Comparison of ENCODE assay signal across 8 cellular contexts in the genomic region with DNA sequence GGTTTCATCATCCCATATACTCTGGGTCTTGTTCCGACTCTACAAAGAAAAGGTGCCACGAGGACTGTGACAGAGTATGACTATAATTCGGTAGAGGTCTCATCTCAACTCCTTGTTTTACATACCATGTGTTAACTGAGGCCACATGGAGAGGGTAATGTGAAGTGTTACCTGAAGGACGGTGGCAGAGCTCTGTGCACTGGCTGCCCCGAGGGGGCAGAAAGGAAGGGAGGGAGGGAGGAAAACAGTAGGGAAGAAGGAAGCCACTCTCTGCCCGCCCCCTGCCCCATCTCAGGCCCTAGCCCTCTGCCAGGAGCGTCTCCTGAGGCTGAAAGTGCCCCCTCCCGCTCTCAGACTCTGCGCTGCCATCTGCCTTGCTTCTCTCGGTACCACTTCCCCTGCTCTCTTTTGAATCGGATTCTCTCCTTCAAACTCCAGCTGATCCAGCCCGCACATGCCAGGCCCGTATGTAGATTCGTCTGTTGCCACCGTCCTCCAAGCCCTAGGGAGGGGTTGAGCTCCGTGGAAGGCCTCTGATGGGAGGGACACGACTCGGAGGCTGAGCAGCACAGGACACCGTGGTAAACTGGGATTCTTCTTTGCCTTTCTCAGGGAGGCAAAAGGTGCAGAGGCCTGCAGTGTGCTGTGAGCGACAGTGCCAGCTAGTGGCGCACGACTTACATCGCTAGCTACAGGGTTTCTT.
DNase-seq lines count a peak whose midpoint lies in the region; TF ChIP-seq lines count a peak whose summit lies in the region.

No MANE protein-coding gene starts in this region.

- no peak overlapping the region for H3K27ac ChIP-seq in effector memory CD4-positive, alpha-beta T cell (ENCODE audit: insufficient read depth, low read length, poor library complexity, severe bottlenecking)

- peak overlapping the region; percentile 25 for H3K4me3 ChIP-seq in AG09309 (ENCODE audit: control insufficient read depth, low read depth, low read length)
- peak overlapping the region; percentile 51 for H3K4me3 ChIP-seq in effector memory CD4-positive, alpha-beta T cell (ENCODE audit: insufficient read depth, low read depth, low read length, poor library complexity, severe bottlenecking)

- no peak overlapping the region for H3K27ac Mint-ChIP-seq in activated CD4-positive, alpha-beta memory T cell treated with anti-CD3 and anti-CD28 coated beads, Interleukin-2, amount 10 ng/mL, durations not matched to agents 7 days and 5 days

- H3K4me3 Mint-ChIP-seq in activated CD4-positive, alpha-beta memory T cell treated with anti-CD3 and anti-CD28 coated beads, Interleukin-2, amount 10 ng/mL, durations not matched to agents 7 days and 5 days = peak overlapping the region; percentile 70

- H3K9me3 ChIP-seq in effector memory CD4-positive, alpha-beta T cell (ENCODE audit: control insufficient read depth, low read length) = no peaks in the 10 kb centered on the region

- TF ChIP-seq CTCF in AG09309 (IDR thresholded peaks at IDR 0.05; ENCODE audit: control insufficient read depth, insufficient read depth, low read depth, low read length, missing control alignments) (peak; percentile 95), GM20000 (IDR thresholded peaks at IDR 0.05; ENCODE audit: extremely low read depth, missing control alignments) (peak; percentile 42)

- H3K4me1 ChIP-seq in effector memory CD4-positive, alpha-beta T cell (ENCODE audit: control insufficient read depth, insufficient read depth, low read length, poor library complexity, severe bottlenecking) = no peaks in the 10 kb centered on the region

- H3K27me3 Mint-ChIP-seq in activated CD4-positive, alpha-beta memory T cell treated with anti-CD3 and anti-CD28 coated beads, Interleukin-2, amount 10 ng/mL, durations not matched to agents 7 days and 5 days = peaks cover 7% of the 10 kb centered on the region

- H3K27me3 ChIP-seq in effector memory CD4-positive, alpha-beta T cell (replicated peaks; ENCODE audit: control insufficient read depth, insufficient read depth, low read length, poor library complexity, severe bottlenecking) = no peaks in the 10 kb centered on the region

- peak; percentile 58 for DNase-seq in AG09309 (ENCODE audit: low read depth)
- DNase-seq in GM20000 (ENCODE audit: low spot score) = peak; percentile 52
- peak; percentile 43 for DNase-seq in NCI-H460 (ENCODE audit: extremely low read depth, low read depth)
- DNase-seq in activated CD4-positive, alpha-beta memory T cell treated with anti-CD3 and anti-CD28 coated beads, Interleukin-2, amount 10 ng/mL, durations not matched to agents 7 days and 5 days = peak; percentile 75
- DNase-seq in effector memory CD4-positive, alpha-beta T cell = peak in 2 of 3 donors; percentile 32 to 34
- peak; percentile 39 for DNase-seq in medulla oblongata (ENCODE audit: extremely low spot score)
- peak; percentile 29 for DNase-seq in stimulated activated CD8-positive, alpha-beta memory T cell treated with anti-CD3 and anti-CD28 coated beads, Interleukin-12 subunit alpha, Interleukin-12 subunit beta, amount 100 ng/mL, for 1 hour (ENCODE audit: low read depth)
- no peak for DNase-seq in GM19238 (ENCODE audit: insufficient read length, low spot score)

- CTCF ChIA-PET in activated CD4-positive, alpha-beta memory T cell treated with anti-CD3 and anti-CD28 coated beads, Interleukin-2, amount 10 ng/mL, durations not matched to agents 7 days and 5 days (lab: Charles Lee) = interaction anchor here (0.6 to 2.5 kb wide), 45 partner anchors 8 to 976 kb away, joined by 3 to 17 read pairs (median 4); a partner anchor contains a TSS

- H3K36me3 ChIP-seq in effector memory CD4-positive, alpha-beta T cell (ENCODE audit: control insufficient read depth, insufficient read depth, low read length) = no peaks in the 10 kb centered on the region

- no peaks in the 10 kb centered on the region for H3K9me3 Mint-ChIP-seq in activated CD4-positive, alpha-beta memory T cell treated with anti-CD3 and anti-CD28 coated beads, Interleukin-2, amount 10 ng/mL, durations not matched to agents 7 days and 5 days

- POLR2A ChIA-PET in activated CD4-positive, alpha-beta memory T cell treated with anti-CD3 and anti-CD28 coated beads, Interleukin-2, amount 10 ng/mL, durations not matched to agents 7 days and 5 days (lab: Charles Lee) = interaction anchor here (1.1 kb wide), 1 partner anchor 72 kb away, joined by 3 read pairs; no protein-coding TSS in a partner anchor

- peaks cover 8% of the 10 kb centered on the region for H3K4me1 Mint-ChIP-seq in activated CD4-positive, alpha-beta memory T cell treated with anti-CD3 and anti-CD28 coated beads, Interleukin-2, amount 10 ng/mL, durations not matched to agents 7 days and 5 days

- no peaks in the 10 kb centered on the region for H3K36me3 Mint-ChIP-seq in activated CD4-positive, alpha-beta memory T cell treated with anti-CD3 and anti-CD28 coated beads, Interleukin-2, amount 10 ng/mL, durations not matched to agents 7 days and 5 days (ENCODE audit: low read depth)
